6 cellular contexts compared by ENCODE assay signal in the genomic region with DNA sequence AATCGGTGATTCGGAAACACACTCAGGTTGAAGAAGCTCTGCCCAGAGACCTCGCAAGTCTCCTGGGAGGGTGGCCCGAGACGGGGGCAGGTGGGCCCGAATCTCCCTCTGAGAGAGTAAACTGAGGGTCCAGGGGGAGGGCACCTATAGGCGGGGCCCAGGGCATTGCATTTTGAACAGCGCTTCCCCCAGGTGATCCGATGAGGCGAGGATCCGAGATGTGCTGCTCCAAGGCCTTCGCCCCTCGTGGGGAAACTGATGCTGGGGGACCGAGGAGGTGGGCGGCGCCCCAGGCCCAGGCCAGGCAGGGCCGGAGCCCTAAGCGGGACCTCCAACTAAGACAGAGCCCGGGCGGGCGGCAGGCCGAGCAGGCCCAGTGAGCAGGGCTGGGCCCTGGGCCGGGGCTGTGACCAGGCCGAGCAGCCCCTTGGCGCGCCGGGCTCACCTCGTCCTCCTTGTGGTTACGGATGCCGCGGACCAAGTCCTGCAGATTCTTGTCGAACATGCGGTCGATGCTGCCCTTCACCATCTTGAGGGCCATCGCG. TPM values are rescaled to one million over a fixed set of nuclear protein-coding genes. Genes with fewer than 3 reads are reported as not detected.
DNase-seq lines count a peak whose midpoint lies in the region; ATAC-seq, FAIRE-seq and TF ChIP-seq lines count a peak whose summit lies in the region.

No MANE protein-coding gene starts in this region.

- peak overlapping the region; percentile 85 for H3K27ac ChIP-seq in astrocyte (ENCODE audit: low read depth, low read length)

- H3K27ac Mint-ChIP-seq in astrocyte (ENCODE audit: unreplicated experiment): peak overlapping the region; percentile 62

- peaks cover 49% of the 10 kb centered on the region for H4K20me1 ChIP-seq in astrocyte (ENCODE audit: insufficient read depth, low read length)

- H2AFZ ChIP-seq in astrocyte (ENCODE audit: low read depth, low read length): peak overlapping the region; percentile 60

- no peaks in the 10 kb centered on the region for H3K9me3 Mint-ChIP-seq in astrocyte (ENCODE audit: unreplicated experiment)

- H3K4me1 ChIP-seq in astrocyte (ENCODE audit: insufficient read depth, low read length): peaks cover 17% of the 10 kb centered on the region

- H3K4me3 ChIP-seq in astrocyte (ENCODE audit: insufficient read depth, low read depth, low read length): peak overlapping the region; percentile 91

- H3K27me3 Mint-ChIP-seq in astrocyte (ENCODE audit: low read depth, unreplicated experiment): no peaks in the 10 kb centered on the region

- peaks cover 53% of the 10 kb centered on the region for H3K79me2 ChIP-seq in astrocyte (ENCODE audit: insufficient read depth, low read length)

- no peaks in the 10 kb centered on the region for H3K9me3 ChIP-seq in astrocyte (ENCODE audit: insufficient read depth, low read depth, low read length)

- FAIRE-seq in astrocyte (lab: Jason Lieb, UNC): no peak

- H3K9ac ChIP-seq in astrocyte (ENCODE audit: low read length): peak overlapping the region; percentile 95

- H3K36me3 Mint-ChIP-seq in astrocyte (ENCODE audit: low read depth, unreplicated experiment): peaks cover 3% of the 10 kb centered on the region

- H3K4me3 Mint-ChIP-seq in astrocyte (ENCODE audit: unreplicated experiment): peak overlapping the region; percentile 92

- DNase-seq in GM03348 (ENCODE audit: low spot score): peak; percentile 40
- DNase-seq in astrocyte (ENCODE audit: low read depth): no peak
- DNase-seq in myocyte (ENCODE audit: low read depth): peak; percentile 18
- DNase-seq in NCI-H226: no peak
- DNase-seq in OCI-M2 (lab: John Stamatoyannopoulos, UW; ENCODE audit: unreplicated experiment): no peak

- peak overlapping the region; percentile 96 for H3K4me2 ChIP-seq in astrocyte (ENCODE audit: low read length)

- no peak for TF ChIP-seq CTCF in astrocyte (IDR thresholded peaks at IDR 0.05; ENCODE audit: insufficient read depth, low read depth, low read length)

- peaks cover 1% of the 10 kb centered on the region for H3K36me3 ChIP-seq in astrocyte (ENCODE audit: insufficient read depth, low read length)

- peak; percentile 17 for ATAC-seq in HG03097 (IDR thresholded peaks at IDR 0.05; ENCODE audit: low FRiP score, unreplicated experiment)

- peaks cover 17% of the 10 kb centered on the region for H3K4me1 Mint-ChIP-seq in astrocyte (ENCODE audit: low read depth, unreplicated experiment)

- H3K27me3 ChIP-seq in astrocyte (ENCODE audit: insufficient read depth, low read length): no peaks in the 10 kb centered on the region

RNA-seq across cellular contexts. Expression of gene AP3D1, which starts 0.5 kb away (rescaled TPM):
- total RNA-seq in astrocyte: 162 and 167 TPM in 2 replicates
- total RNA-seq in myocyte: 109 and 114 TPM in 2 replicates
- 129 TPM for polyA plus RNA-seq in myocyte (2012)

RNA-seq across cellular contexts. Expression of gene DOT1L, which starts 12.9 kb away (rescaled TPM):
- total RNA-seq in astrocyte (21.7 and 25.6 TPM in 2 replicates), myocyte (7.9 and 8.3 TPM in 2 replicates)
- polyA plus RNA-seq in myocyte (2012): 8.2 TPM

RNA-seq across cellular contexts. Expression of gene IZUMO4, which starts 54.2 kb away (rescaled TPM):
- total RNA-seq in astrocyte: 5.6 and 5.8 TPM in 2 replicates
- total RNA-seq in myocyte: 7.2 and 8.2 TPM in 2 replicates
- polyA plus RNA-seq in myocyte (2012): 6.2 TPM

RNA-seq across cellular contexts. Expression of gene MOB3A, which starts 54.7 kb away (rescaled TPM):
- 45.3 and 47.2 TPM in 2 replicates for total RNA-seq in astrocyte
- total RNA-seq in myocyte: 17.6 and 22.4 TPM in 2 replicates
- polyA plus RNA-seq in myocyte (2012): 20.7 TPM

Comparison
In these comparisons a context has a peak if more than half of its experiments do, and no peak if none do; other contexts are left out.
1. DNase-seq: peak in GM03348 (single experiment) and myocyte (single experiment); none in astrocyte (single experiment), NCI-H226 (single experiment) and OCI-M2 (single experiment).